Comparison of ENCODE assay signal across 17 cellular contexts in genomic region chr12:38625306-38625705, GRCh38.
A peak's percentile ranks its signal among the peaks of the same experiment; 100 is the strongest.
DNase-seq lines count a peak whose midpoint lies in the region; TF ChIP-seq lines count a peak whose summit lies in the region.
"Had no signal": no experiment of that assay in that cellular context is flagged by ENCODE, and none has a peak within 500 bp of the region (broad histone marks: within the 10 kb centered on the region; RNA-seq: fewer than 3 reads in every experiment).

No MANE protein-coding gene starts in this region.

- no peak overlapping the region for H3K27ac ChIP-seq in PC-9
- H3K27ac ChIP-seq: A549, BLaER1, C4-2B had no signal

- POLR2A ChIA-PET in PC-9 (lab: Charles Lee; ENCODE audit: unreplicated experiment) = no interaction called here

- peaks cover 11% of the 10 kb centered on the region for H3K4me1 ChIP-seq in PC-9 (replicated peaks; ENCODE audit: insufficient read depth)
- H3K4me1 ChIP-seq: A549, BLaER1 had no signal

- H2AFZ ChIP-seq in PC-9 = 0 out of 2 replicates have a peak overlapping the region, but pooled peaks have one; percentile 11

- intact Hi-C loops in PC-9 (cut with micrococcal nuclease; ENCODE audit: unreplicated experiment) = no loop called here

- no peaks in the 10 kb centered on the region for H3K27me3 ChIP-seq in PC-9 (ENCODE audit: insufficient read depth, low read depth)
- H3K27me3 ChIP-seq: BLaER1 had no signal

- no peak overlapping the region for H3K4me2 ChIP-seq in PC-9
- H3K4me2 ChIP-seq: A549, BLaER1 had no signal

- no peaks in the 10 kb centered on the region for H3K79me2 ChIP-seq in PC-9 (ENCODE audit: low read depth)

- H3K4me3 ChIP-seq in PC-9 = no peak overlapping the region
- H3K4me3 ChIP-seq: A549, BLaER1 had no signal

- H3F3A ChIP-seq in PC-9 (ENCODE audit: insufficient read depth, low read depth) = no peaks in the 10 kb centered on the region

- no peaks in the 10 kb centered on the region for H3K9me2 ChIP-seq in PC-9 (ENCODE audit: insufficient read depth)

- DNase-seq in COLO829 (ENCODE audit: low spot score) = peak; percentile 68
- no peak for DNase-seq in PC-9
- peak; percentile 57 for DNase-seq in foreskin melanocyte
- no peak for DNase-seq in AG20443 (ENCODE audit: low spot score)
- no peak for DNase-seq in SW 1271 (lab: John Stamatoyannopoulos, UW)
- no peak for DNase-seq in mesenteric fat pad (ENCODE audit: low spot score)
- DNase-seq: 8988T; Calu3; CD4-positive, CD25-positive, alpha-beta regulatory T cell; CD8-positive, alpha-beta T cell; DMS53; DMS79 treated with DMSO at 0.1 percent for 48 hours; H7; HCEC 1CT had no signal

- no peaks in the 10 kb centered on the region for H3K36me3 ChIP-seq in PC-9 (ENCODE audit: low read depth)
- H3K36me3 ChIP-seq: BLaER1 had no signal

- no peaks in the 10 kb centered on the region for H4K20me1 ChIP-seq in PC-9 (ENCODE audit: insufficient read depth)
- H4K20me1 ChIP-seq: BLaER1 had no signal

- no peak for TF ChIP-seq CTCF in PC-9 (conservative IDR thresholded peaks at IDR 0.05)

- BruUV-seq in PC-9 (replicated peaks; lab: Mats Ljungman, UMichigan) = no TSS peak

- CTCF ChIA-PET in PC-9 (lab: Charles Lee) = no interaction called here

- H3K9me3 ChIP-seq in PC-9 (ENCODE audit: insufficient read depth, low read depth) = no peaks in the 10 kb centered on the region; the same call in 1 of the 2 replicates
- H3K9me3 ChIP-seq: BLaER1 had no signal

Comparison
In these comparisons a context has a peak if more than half of its experiments do, and no peak if none do; other contexts are left out.
1. DNase-seq: peak in COLO829 (single experiment) and foreskin melanocyte (single experiment); none in PC-9 (0 of 2), AG20443 (single experiment), SW 1271 (0 of 2) and mesenteric fat pad (single experiment).